Comparison of ENCODE assay signal across 8 cellular contexts in the genomic region with DNA sequence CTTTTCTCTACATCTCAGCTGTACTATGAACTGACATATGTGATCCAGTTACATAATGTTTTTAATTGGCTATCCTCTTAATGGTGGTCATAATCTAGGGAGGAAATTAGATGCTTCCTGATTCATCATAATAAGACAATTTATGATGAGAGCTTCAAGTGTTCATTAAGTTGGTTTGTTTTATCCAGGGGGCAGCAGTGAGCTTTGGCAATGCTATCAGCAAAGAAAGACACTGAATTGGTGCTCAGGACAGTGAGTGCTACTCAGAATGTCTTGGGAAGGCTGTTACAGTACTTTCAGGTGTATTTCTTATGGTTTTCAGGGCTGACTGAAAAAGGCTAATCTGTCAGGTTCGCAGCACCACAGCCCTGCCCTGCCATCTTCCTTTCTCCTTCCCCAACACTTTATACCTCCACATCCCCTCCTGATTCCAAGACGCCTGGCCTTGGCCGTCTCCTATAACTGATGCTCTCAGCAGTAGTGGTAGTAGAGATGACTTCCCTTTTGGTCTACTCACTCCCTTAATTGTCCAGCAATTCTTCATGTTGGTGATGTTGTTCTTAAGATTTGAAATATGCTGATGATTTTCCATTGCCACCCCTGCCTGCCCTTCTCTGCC.
DNase-seq lines count a peak whose midpoint lies in the region; ATAC-seq and TF ChIP-seq lines count a peak whose summit lies in the region.

No MANE protein-coding gene starts in this region.

- TF ChIP-seq POLR2A in erythroblast (IDR thresholded peaks at IDR 0.05; ENCODE audit: low read length): no peak

- peak; percentile 65 for ATAC-seq in GM19351 (IDR thresholded peaks at IDR 0.05; ENCODE audit: unreplicated experiment)

- POLR2A ChIA-PET in activated CD4-positive, alpha-beta memory T cell treated with anti-CD3 and anti-CD28 coated beads for 36 hours (lab: Charles Lee): interaction anchor here (0.6 to 2.9 kb wide), 10 partner anchors 11 to 176 kb away, joined by 3 to 40 read pairs (median 4); a partner anchor contains a TSS

- H3K27me3 Mint-ChIP-seq in CD14-positive monocyte (ENCODE audit: low read depth in 3 of 3): no peaks in the 10 kb centered on the region
- H3K27me3 Mint-ChIP-seq in activated CD4-positive, alpha-beta memory T cell treated with anti-CD3 and anti-CD28 coated beads for 36 hours: no peaks in the 10 kb centered on the region
- H3K27me3 Mint-ChIP-seq in neural crest cell (ENCODE audit: low read depth): no peaks in the 10 kb centered on the region

- H3K36me3 Mint-ChIP-seq in CD14-positive monocyte (peaks cover 3% of the 10 kb centered on the region in 2 donors), neural crest cell (ENCODE audit: low read depth) (no peaks in the 10 kb centered on the region)
- H3K36me3 Mint-ChIP-seq in activated CD4-positive, alpha-beta memory T cell treated with anti-CD3 and anti-CD28 coated beads for 36 hours: peaks cover 3% of the 10 kb centered on the region

- peaks cover 16% of the 10 kb centered on the region for H3K4me1 Mint-ChIP-seq in CD14-positive monocyte
- peaks cover 57% of the 10 kb centered on the region for H3K4me1 Mint-ChIP-seq in activated CD4-positive, alpha-beta memory T cell treated with anti-CD3 and anti-CD28 coated beads for 36 hours (ENCODE audit: low read depth)
- no peaks in the 10 kb centered on the region for H3K4me1 Mint-ChIP-seq in neural crest cell

- no peak overlapping the region for H3K4me3 Mint-ChIP-seq in CD14-positive monocyte
- H3K4me3 Mint-ChIP-seq in activated CD4-positive, alpha-beta memory T cell treated with anti-CD3 and anti-CD28 coated beads for 36 hours: peak overlapping the region; percentile 4
- H3K4me3 Mint-ChIP-seq in neural crest cell: no peak overlapping the region

- H3K9me3 Mint-ChIP-seq in CD14-positive monocyte: peaks cover 0 to 11% (median 2%) of the 10 kb centered on the region in 7 donors
- H3K9me3 Mint-ChIP-seq in activated CD4-positive, alpha-beta memory T cell treated with anti-CD3 and anti-CD28 coated beads for 36 hours: no peaks in the 10 kb centered on the region
- no peaks in the 10 kb centered on the region for H3K9me3 Mint-ChIP-seq in neural crest cell

- CTCF ChIA-PET in activated CD4-positive, alpha-beta memory T cell treated with anti-CD3 and anti-CD28 coated beads for 36 hours (lab: Charles Lee): interaction anchor here (0.6 to 5.2 kb wide), 43 partner anchors 8 to 207 kb away, joined by 3 to 170 read pairs (median 6); a partner anchor contains a TSS

- peak; percentile 69 for TF ChIP-seq CTCF in CD14-positive monocyte (IDR thresholded peaks at IDR 0.05)
- peak; percentile 58 for TF ChIP-seq CTCF in neural crest cell (conservative IDR thresholded peaks at IDR 0.05)

- intact Hi-C loops in CD14-positive monocyte (cut with micrococcal nuclease): no loop called here
- intact Hi-C loops in activated CD4-positive, alpha-beta memory T cell treated with anti-CD3 and anti-CD28 coated beads for 36 hours (cut with micrococcal nuclease): loop anchor here (1.0 to 2.0 kb wide), 9 partner anchors 11 to 309 kb away; a partner anchor contains a TSS

- DNase-seq in CD14-positive monocyte (ENCODE audit: low spot score): peak; percentile 56
- DNase-seq in MV-4-11 (lab: John Stamatoyannopoulos, UW): peak; percentile 56
- DNase-seq in activated CD4-positive, alpha-beta memory T cell treated with anti-CD3 and anti-CD28 coated beads for 36 hours: peak; percentile 72
- peak; percentile 74 to 86 for DNase-seq in erythroblast (lab: John Stamatoyannopoulos, UW)
- DNase-seq in neural crest cell (ENCODE audit: low read depth, low spot score): no peak
- no peak for DNase-seq in GM19240 (ENCODE audit: insufficient read length, low spot score)
- no peak for DNase-seq in occipital lobe (lab: John Stamatoyannopoulos, UW)

- H3K27ac Mint-ChIP-seq in CD14-positive monocyte (peak overlapping the region in 4 of 7 donors; percentile 42 to 88 (median 62)), neural crest cell (ENCODE audit: unreplicated experiment) (no peak overlapping the region)
- peak overlapping the region; percentile 69 for H3K27ac Mint-ChIP-seq in activated CD4-positive, alpha-beta memory T cell treated with anti-CD3 and anti-CD28 coated beads for 36 hours

Comparison
In these comparisons a context has a peak if more than half of its experiments do, and no peak if none do; other contexts are left out.
1. DNase-seq: peak in CD14-positive monocyte (single experiment), MV-4-11 (single experiment), activated CD4-positive, alpha-beta memory T cell treated with anti-CD3 and anti-CD28 coated beads for 36 hours (single experiment) and erythroblast (2 of 2); none in neural crest cell (single experiment), GM19240 (single experiment) and occipital lobe (single experiment).